Comparison of ENCODE assay signal across 13 cellular contexts in genomic region chr2:127074358-127074757, GRCh38. TPM values are rescaled to one million over a fixed set of nuclear protein-coding genes. Genes with fewer than 3 reads are reported as not detected.
DNase-seq lines count a peak whose midpoint lies in the region; TF ChIP-seq lines count a peak whose summit lies in the region.
"Had no signal": no experiment of that assay in that cellular context is flagged by ENCODE, and none has a peak within 500 bp of the region (broad histone marks: within the 10 kb centered on the region; RNA-seq: fewer than 3 reads in every experiment).

No MANE protein-coding gene starts in this region.

- H3K4me1 ChIP-seq in mammary epithelial cell (ENCODE audit: insufficient read depth, low read length) = no peaks in the 10 kb centered on the region

- H3K9me3 ChIP-seq in mammary epithelial cell (replicated peaks; ENCODE audit: insufficient read depth, low read length) = no peaks in the 10 kb centered on the region

- no peaks in the 10 kb centered on the region for H3K27me3 ChIP-seq in mammary epithelial cell (ENCODE audit: insufficient read depth, low read length)
- H3K27me3 ChIP-seq: brain microvascular endothelial cell had no signal

- H3K36me3 Mint-ChIP-seq in activated naive CD4-positive, alpha-beta T cell treated with anti-CD3 and anti-CD28 coated beads, Interleukin-2, amount 50 U/mL, for 24 hours = no peaks in the 10 kb centered on the region
- peaks cover 25% of the 10 kb centered on the region for H3K36me3 Mint-ChIP-seq in activated T-helper 2 cell treated with anti-CD3 and anti-CD28 coated beads, Interferon-gamma antibody, Interleukin-2, Interleukin-4, amounts not matched to agents 10 μg/mL and 5 μg/mL and 100 μg/mL, durations not matched to agents 14 hours and 24 hours and 36 hours (ENCODE audit: low read depth)
- peaks cover 2% of the 10 kb centered on the region for H3K36me3 Mint-ChIP-seq in mesothelial cell of epicardium

- in situ Hi-C loops in mammary epithelial cell (cut with MboI; ENCODE audit: low sequenced_read_pairs in 2 of 2) = no loop called here

- TF ChIP-seq CTCF in mesothelial cell of epicardium (IDR thresholded peaks at IDR 0.05; ENCODE audit: unreplicated experiment) = no peak
- no peak for TF ChIP-seq CTCF in mammary epithelial cell (conservative IDR thresholded peaks at IDR 0.05 in 1 of 2, IDR thresholded peaks at IDR 0.05 in 1 of 2; ENCODE audit: extremely low read depth in 1 of 2, insufficient read depth in 1 of 2, low read depth in 1 of 2, low read length in 2 of 2)

- DNase-seq in activated naive CD4-positive, alpha-beta T cell treated with Interleukin-2 at 50 U/mL for 16 hours = no peak
- no peak for DNase-seq in activated T-helper 2 cell treated with anti-CD3 and anti-CD28 coated beads, Interferon-gamma antibody, Interleukin-2, Interleukin-4, amounts not matched to agents 10 μg/mL and 5 μg/mL and 100 μg/mL, durations not matched to agents 14 hours and 24 hours and 36 hours (ENCODE audit: low spot score)
- DNase-seq in mesothelial cell of epicardium (ENCODE audit: low spot score in 2 of 2, unreplicated experiment in 2 of 2) (no peak), DMS53 (lab: John Stamatoyannopoulos, UW) (no peak), mammary epithelial cell (no peak), middle frontal gyrus (ENCODE audit: extremely low spot score, low spot score) (no peak)
- DNase-seq: brain microvascular endothelial cell, GM23248, NCI-H1048, NCI-H2227 treated with DMSO at 0.1 percent for 48 hours had no signal

- H3K9ac ChIP-seq in mammary epithelial cell (ENCODE audit: insufficient read depth, low read length) = no peak overlapping the region
- H3K9ac ChIP-seq: GM23248 had no signal

- H4K20me1 ChIP-seq in mammary epithelial cell (ENCODE audit: insufficient read depth, low read length) = no peaks in the 10 kb centered on the region

- H3K27ac ChIP-seq in temporal lobe (ENCODE audit: low read depth, low read length) = peak overlapping the region; percentile 99
- H3K27ac ChIP-seq in mammary epithelial cell (ENCODE audit: insufficient read depth, low read depth, low read length) = no peak overlapping the region
- H3K27ac ChIP-seq: brain microvascular endothelial cell, GM23248 had no signal

- no peaks in the 10 kb centered on the region for H3K9me3 Mint-ChIP-seq in activated naive CD4-positive, alpha-beta T cell treated with anti-CD3 and anti-CD28 coated beads, Interleukin-2, amount 50 U/mL, for 24 hours
- H3K9me3 Mint-ChIP-seq in activated T-helper 2 cell treated with anti-CD3 and anti-CD28 coated beads, Interferon-gamma antibody, Interleukin-2, Interleukin-4, amounts not matched to agents 10 μg/mL and 5 μg/mL and 100 μg/mL, durations not matched to agents 14 hours and 24 hours and 36 hours = no peaks in the 10 kb centered on the region
- no peaks in the 10 kb centered on the region for H3K9me3 Mint-ChIP-seq in mesothelial cell of epicardium

- no peak overlapping the region for H3K4me3 Mint-ChIP-seq in activated naive CD4-positive, alpha-beta T cell treated with anti-CD3 and anti-CD28 coated beads, Interleukin-2, amount 50 U/mL, for 24 hours
- H3K4me3 Mint-ChIP-seq in activated T-helper 2 cell treated with anti-CD3 and anti-CD28 coated beads, Interferon-gamma antibody, Interleukin-2, Interleukin-4, amounts not matched to agents 10 μg/mL and 5 μg/mL and 100 μg/mL, durations not matched to agents 14 hours and 24 hours and 36 hours (ENCODE audit: low read depth) = no peak overlapping the region
- no peak overlapping the region for H3K4me3 Mint-ChIP-seq in mesothelial cell of epicardium

- H3K4me1 Mint-ChIP-seq in activated naive CD4-positive, alpha-beta T cell treated with anti-CD3 and anti-CD28 coated beads, Interleukin-2, amount 50 U/mL, for 24 hours = peaks cover 58% of the 10 kb centered on the region
- peaks cover 18% of the 10 kb centered on the region for H3K4me1 Mint-ChIP-seq in activated T-helper 2 cell treated with anti-CD3 and anti-CD28 coated beads, Interferon-gamma antibody, Interleukin-2, Interleukin-4, amounts not matched to agents 10 μg/mL and 5 μg/mL and 100 μg/mL, durations not matched to agents 14 hours and 24 hours and 36 hours (ENCODE audit: low read depth)
- H3K4me1 Mint-ChIP-seq in mesothelial cell of epicardium = peaks cover 11% of the 10 kb centered on the region

- no peaks in the 10 kb centered on the region for H3K36me3 ChIP-seq in mammary epithelial cell (ENCODE audit: insufficient read depth, low read length)

- CTCF ChIA-PET in mammary epithelial cell (lab: Charles Lee; ENCODE audit: low non-redundant PET) = no interaction called here

- no peaks in the 10 kb centered on the region for H3K27me3 Mint-ChIP-seq in activated naive CD4-positive, alpha-beta T cell treated with anti-CD3 and anti-CD28 coated beads, Interleukin-2, amount 50 U/mL, for 24 hours
- no peaks in the 10 kb centered on the region for H3K27me3 Mint-ChIP-seq in activated T-helper 2 cell treated with anti-CD3 and anti-CD28 coated beads, Interferon-gamma antibody, Interleukin-2, Interleukin-4, amounts not matched to agents 10 μg/mL and 5 μg/mL and 100 μg/mL, durations not matched to agents 14 hours and 24 hours and 36 hours (ENCODE audit: low read depth)
- no peaks in the 10 kb centered on the region for H3K27me3 Mint-ChIP-seq in mesothelial cell of epicardium (ENCODE audit: low read depth)

- H3K4me3 ChIP-seq in mammary epithelial cell (replicated peaks in 1 of 3; ENCODE audit: insufficient read depth in 1 of 3, low read depth in 2 of 3, low read length in 3 of 3) = no peak overlapping the region
- H3K4me3 ChIP-seq: GM23248, smooth muscle cell had no signal

- intact Hi-C loops in activated T-helper 2 cell treated with anti-CD3 and anti-CD28 coated beads, Interferon-gamma antibody, Interleukin-2, Interleukin-4, amounts not matched to agents 10 μg/mL and 5 μg/mL and 100 μg/mL, durations not matched to agents 14 hours and 24 hours and 36 hours (cut with micrococcal nuclease) = no loop called here
- intact Hi-C loops in mammary epithelial cell (cut with micrococcal nuclease) = no loop called here

- 84% methylated on average over 3 of the region's 3 CpGs for WGBS in mammary epithelial cell (ENCODE audit: low coverage, missing lambda C conversion rate)

- BruUV-seq in mammary epithelial cell (replicated peaks; lab: Mats Ljungman, UMichigan) = no TSS peak

- dilution Hi-C loops in mammary epithelial cell (cut with HindIII; ENCODE audit: low sequenced_read_pairs) = no loop called here

- H3K79me2 ChIP-seq in mammary epithelial cell (ENCODE audit: insufficient read depth, low read length) = no peaks in the 10 kb centered on the region

- peak overlapping the region; percentile 90 for H3K27ac Mint-ChIP-seq in activated naive CD4-positive, alpha-beta T cell treated with anti-CD3 and anti-CD28 coated beads, Interleukin-2, amount 50 U/mL, for 24 hours
- H3K27ac Mint-ChIP-seq in activated T-helper 2 cell treated with anti-CD3 and anti-CD28 coated beads, Interferon-gamma antibody, Interleukin-2, Interleukin-4, amounts not matched to agents 10 μg/mL and 5 μg/mL and 100 μg/mL, durations not matched to agents 14 hours and 24 hours and 36 hours = peak overlapping the region; percentile 45
- peak overlapping the region; percentile 39 for H3K27ac Mint-ChIP-seq in mesothelial cell of epicardium

- no peak overlapping the region for H3K4me2 ChIP-seq in mammary epithelial cell (ENCODE audit: insufficient read depth, low read depth, low read length)
- H3K4me2 ChIP-seq: smooth muscle cell had no signal

- H2AFZ ChIP-seq in mammary epithelial cell (ENCODE audit: low read depth, low read length) = no peak overlapping the region
- H2AFZ ChIP-seq: GM23248 had no signal

RNA-seq across cellular contexts. Expression of gene BIN1, which starts 32.6 kb away (rescaled TPM):
- 48.1 and 51.7 TPM in 2 replicates for total RNA-seq in activated T-helper 2 cell treated with anti-CD3 and anti-CD28 coated beads, Interferon-gamma antibody, Interleukin-2, Interleukin-4, amounts not matched to agents 10 μg/mL and 5 μg/mL and 100 μg/mL, durations not matched to agents 14 hours and 24 hours and 36 hours
- total RNA-seq in mesothelial cell of epicardium = 45.7 to 47.4 TPM (median 46.2 TPM) in 3 replicates
- total RNA-seq in temporal lobe = 42.8 TPM
- 1 to 10 TPM; 5.1 to 7.3 TPM for total RNA-seq in mammary epithelial cell
- polyA plus RNA-seq in mammary epithelial cell = 0.88 TPM
- polyA minus RNA-seq in mammary epithelial cell = not detected

Comparison
In these comparisons a context has a peak if more than half of its experiments do, and no peak if none do; other contexts are left out.
1. H3K27ac Mint-ChIP-seq: peak in every context shown above with its lines; median percentile 90 in activated naive CD4-positive, alpha-beta T cell treated with anti-CD3 and anti-CD28 coated beads, Interleukin-2, amount 50 U/mL, for 24 hours; 45 in activated T-helper 2 cell treated with anti-CD3 and anti-CD28 coated beads, Interferon-gamma antibody, Interleukin-2, Interleukin-4, amounts not matched to agents 10 μg/mL and 5 μg/mL and 100 μg/mL, durations not matched to agents 14 hours and 24 hours and 36 hours; 39 in mesothelial cell of epicardium.